7 cellular contexts compared by ENCODE assay signal in the genomic region with DNA sequence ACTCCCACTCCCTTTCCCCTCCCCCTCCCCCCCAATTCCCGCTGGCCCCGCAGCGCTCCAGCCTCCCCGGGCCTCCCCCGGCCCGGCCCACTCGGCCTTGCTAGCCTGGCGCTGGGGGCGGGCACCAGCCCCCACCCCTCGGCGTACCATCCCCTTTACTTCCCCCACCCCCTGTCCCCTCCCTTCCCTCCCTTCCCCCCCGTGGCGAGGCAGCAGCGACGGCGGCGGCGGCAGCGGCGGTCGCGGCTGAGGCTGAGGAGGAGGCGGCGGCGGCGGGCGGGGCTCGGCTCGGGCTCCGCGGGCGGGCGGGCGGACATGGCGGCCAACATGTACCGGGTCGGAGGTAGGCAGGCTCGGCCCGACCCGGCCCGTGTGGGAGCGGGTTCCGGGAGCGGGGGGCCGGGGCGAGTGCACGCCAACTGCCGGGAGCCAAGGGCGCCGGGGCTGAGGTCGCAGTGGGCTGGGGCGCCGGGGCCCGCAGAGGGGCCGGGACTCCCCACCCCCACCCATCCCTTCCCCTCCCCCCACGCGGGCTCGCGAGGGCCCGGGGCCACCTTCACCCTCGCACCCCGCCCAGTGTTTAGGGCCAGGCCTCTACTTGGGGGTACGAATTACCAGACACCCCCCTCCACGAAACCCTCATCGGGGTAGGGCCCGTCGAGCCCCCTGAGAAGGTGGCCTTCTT. TPM values are rescaled to one million over a fixed set of nuclear protein-coding genes. Genes with fewer than 3 reads are reported as not detected.
DNase-seq lines count a peak whose midpoint lies in the region; ATAC-seq and FAIRE-seq lines count a peak whose summit lies in the region.

Gene MTA3 (plus strand): TSS at position 202 of the 685 bp plus-strand sequence. CDS start 114 bp downstream, at position 316.

- peak; percentile 31 for ATAC-seq in GM18502 (IDR thresholded peaks at IDR 0.05; ENCODE audit: poor library complexity, unreplicated experiment)
- ATAC-seq in HG03175 (IDR thresholded peaks at IDR 0.05; ENCODE audit: unreplicated experiment), result peak; percentile 52
- peak; percentile 93 for ATAC-seq in left ventricle myocardium superior

- peak within 1 kb of the TSS; percentile 79 for H3K4me3 ChIP-seq in adipocyte (ENCODE audit: low read length)

- peaks cover 4% of the 10 kb centered on the region for H3K36me3 ChIP-seq in adipocyte (ENCODE audit: control insufficient read depth, insufficient read depth, low read length, severe bottlenecking)

- peak within 1 kb of the TSS; percentile 84 for H3K9ac ChIP-seq in adipocyte (ENCODE audit: low read length)

- no peaks in the 10 kb centered on the region for H3K9me3 ChIP-seq in adipocyte (ENCODE audit: control insufficient read depth, low read length)

- intact Hi-C loops in left ventricle myocardium superior (cut with micrococcal nuclease), result no loop called here

- peaks cover 26% of the 10 kb centered on the region for H3K4me1 ChIP-seq in adipocyte (ENCODE audit: control insufficient read depth, insufficient read depth, low read length)

- no peak for FAIRE-seq in urothelium cell line (lab: Jason Lieb, UNC)

- DNase-seq in SW480 (ENCODE audit: low spot score) (peak; percentile 23), adipocyte (ENCODE audit: low read depth) (peak; percentile 76), left ventricle myocardium superior (peak; percentile 83), putamen (ENCODE audit: low spot score) (peak; percentile 45), urothelium cell line (ENCODE audit: low spot score) (peak; percentile 78)

- no peaks in the 10 kb centered on the region for H3K27me3 ChIP-seq in adipocyte (replicated peaks; ENCODE audit: control insufficient read depth, insufficient read depth, low read length)

RNA-seq across cellular contexts. Expression of gene MTA3, which starts in this region (rescaled TPM):
- total RNA-seq in left ventricle myocardium superior, result 17.6 TPM

Comparison
In these comparisons a context has a peak if more than half of its experiments do, and no peak if none do; other contexts are left out.
1. Peak in every context shown above with its lines: DNase-seq, ATAC-seq and H3K4me3 ChIP-seq.
2. ATAC-seq: peak in every context shown above with its lines; median percentile 93 in left ventricle myocardium superior; 52 in HG03175; 31 in GM18502.
3. DNase-seq: peak in every context shown above with its lines; median percentile 83 in left ventricle myocardium superior; 78 in urothelium cell line; 76 in adipocyte; 45 in putamen; 23 in SW480.